33 cellular contexts compared by ENCODE assay signal in the genomic region with DNA sequence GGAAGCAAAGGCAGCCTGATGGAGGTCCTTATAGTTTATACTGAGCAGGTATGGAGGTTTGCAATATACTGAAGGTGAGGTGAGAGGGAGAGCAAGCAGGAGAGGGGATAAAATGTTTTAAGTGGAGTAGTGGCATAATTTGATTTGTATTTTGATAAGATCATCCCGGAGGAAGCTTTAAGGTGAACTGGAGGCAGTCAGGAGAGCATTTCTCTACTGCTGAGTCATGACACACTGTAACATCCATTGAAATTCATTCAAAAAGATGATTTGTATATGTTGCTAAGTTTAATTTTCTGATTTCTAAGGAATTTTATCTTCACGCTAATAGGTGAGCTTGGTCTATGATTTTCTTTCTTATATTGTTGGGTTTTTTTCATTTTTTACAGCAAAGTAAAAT.
"Had no signal": no experiment of that assay in that cellular context is flagged by ENCODE, and none has a peak within 500 bp of the region (broad histone marks: within the 10 kb centered on the region; RNA-seq: fewer than 3 reads in every experiment).

No MANE protein-coding gene starts in this region.

- FAIRE-seq: astrocyte, colon, TTC549 had no signal

- H3K4me1 ChIP-seq: adrenal gland had no signal

- H3K27ac ChIP-seq: adrenal gland, body of pancreas, brain microvascular endothelial cell had no signal

- ATAC-seq: activated CD8-positive, alpha-beta T cell treated with anti-CD3 and anti-CD28 coated beads for 36 hours; activated naive CD4-positive, alpha-beta T cell treated with anti-CD3 and anti-CD28 coated beads, Interleukin-2, amount 50 U/mL, for 72 hours; activated T-cell treated with anti-CD3 and anti-CD28 coated beads, Interleukin-2, amount 50 U/mL, for 4 hours; activated T-cell treated with anti-CD3 and anti-CD28 coated beads, Interleukin-2, amount 50 U/mL, for 72 hours; activated T-helper 17 cell treated with anti-CD3 and anti-CD28 coated beads, Interleukin-2, amount 50 U/mL, for 72 hours; body of pancreas had no signal

- H3K9me3 ChIP-seq: adrenal gland, body of pancreas, breast epithelium had no signal

- H3K4me3 ChIP-seq: adrenal gland, body of pancreas, breast epithelium had no signal

- DNase-seq: activated B cell treated with CpG ODN at 0.5 μM for 24 hours; activated CD4-positive, alpha-beta memory T cell treated with anti-CD3 and anti-CD28 coated beads for 36 hours; activated CD4-positive, alpha-beta T cell treated with anti-CD3 and anti-CD28 coated beads for 4 hours; activated CD4-positive, alpha-beta T cell treated with anti-CD3 and anti-CD28 coated beads, Interleukin-2, amount 10 ng/mL, durations not matched to agents 24 days and 14 days; activated CD4-positive, alpha-beta T cell treated with anti-CD3 and anti-CD28 coated beads, Interleukin-2, amount 50 U/mL, for 1 hour; activated CD4-positive, alpha-beta T cell treated with anti-CD3 and anti-CD28 coated beads, Interleukin-2, amount 50 U/mL, for 4 hours; activated CD4-positive, CD25-positive, alpha-beta regulatory T cell treated with anti-CD3 and anti-CD28 coated beads, Interleukin-2, amount 50 U/mL, for 72 hours; activated CD8-positive, alpha-beta memory T cell treated with anti-CD3 and anti-CD28 coated beads, Interleukin-2, amount 50 U/mL, for 4 hours; activated CD8-positive, alpha-beta T cell treated with anti-CD3 and anti-CD28 coated beads for 36 hours; activated effector memory CD4-positive, alpha-beta T cell treated with anti-CD3 and anti-CD28 coated beads, Interleukin-2, amount 50 U/mL, for 16 hours; activated gamma-delta T cell treated with Interleukin-2 at 50 U/mL for 16 hours; activated naive CD4-positive, alpha-beta T cell; activated naive CD4-positive, alpha-beta T cell treated with anti-CD3 and anti-CD28 coated beads for 36 hours; activated naive CD4-positive, alpha-beta T cell treated with anti-CD3 and anti-CD28 coated beads, Interleukin-2, amount 50 U/mL, for 16 hours; activated naive CD8-positive, alpha-beta T cell treated with anti-CD3 and anti-CD28 coated beads for 36 hours; activated T-cell treated with anti-CD3 and anti-CD28 coated beads for 4 hours; activated T-cell treated with anti-CD3 and anti-CD28 coated beads, Interleukin-2, amount 50 U/mL, for 1 hour; activated T-cell treated with anti-CD3 and anti-CD28 coated beads, Interleukin-2, amount 50 U/mL, for 4 hours; activated T-cell treated with anti-CD3 and anti-CD28 coated beads, Interleukin-2, amount 50 U/mL, for 72 hours; adrenal gland; amniotic stem cell; aorta; body of pancreas; brain microvascular endothelial cell; central memory CD4-positive, alpha-beta T cell; T-helper 2 cell; T-helper 9 cell had no signal
